In genomic region chr16:27154573-27155521, GRCh38 we compare ENCODE assay signal across 8 cellular contexts. TPM values are rescaled to one million over a fixed set of nuclear protein-coding genes. Genes with fewer than 3 reads are reported as not detected.
DNase-seq lines count a peak whose midpoint lies in the region; ATAC-seq and TF ChIP-seq lines count a peak whose summit lies in the region.

No MANE protein-coding gene starts in this region.

- DNase-seq in DMS114 treated with DMSO at 0.1 percent for 48 hours (lab: John Stamatoyannopoulos, UW; ENCODE audit: unreplicated experiment) (peak; percentile 8), HT-29 (ENCODE audit: low spot score) (peak; percentile 48), T-helper 9 cell (peak; percentile 68), astrocyte of the spinal cord (ENCODE audit: low read depth, low spot score) (peak; percentile 26), foreskin melanocyte (no peak)
- DNase-seq in stimulated activated CD4-positive, alpha-beta T cell treated with anti-CD3 and anti-CD28 coated beads, Interleukin-12 subunit alpha, Interleukin-12 subunit beta, amount 100 ng/mL, for 48 hours (ENCODE audit: low read depth in 2 of 3, low spot score in 1 of 3) = peak; percentile 49 to 74 (median 60)

- peaks cover 3% of the 10 kb centered on the region for H3K4me1 ChIP-seq in iPS-15b (ENCODE audit: control insufficient read depth, insufficient read depth, low read length)

- in situ Hi-C loops in astrocyte of the spinal cord (cut with HindIII; ENCODE audit: low sequenced_read_pairs) = no loop called here

- TF ChIP-seq CTCF in astrocyte of the spinal cord (IDR thresholded peaks at IDR 0.05; ENCODE audit: low read depth, low read length) = peak; percentile 99

- H3K9me3 ChIP-seq in iPS-15b (ENCODE audit: control insufficient read depth, insufficient read depth, low read length) = no peaks in the 10 kb centered on the region

- H3K36me3 ChIP-seq in iPS-15b (ENCODE audit: control insufficient read depth, insufficient read depth, low read length) = no peaks in the 10 kb centered on the region

- no peaks in the 10 kb centered on the region for H3K27me3 ChIP-seq in iPS-15b (ENCODE audit: control insufficient read depth, insufficient read depth, low read length)

- ATAC-seq in GM19467 (IDR thresholded peaks at IDR 0.05; ENCODE audit: unreplicated experiment) = no peak

- H3K9ac ChIP-seq in iPS-15b (ENCODE audit: low read depth, low read length) = no peak overlapping the region

- H3K4me3 ChIP-seq in astrocyte of the spinal cord (ENCODE audit: low read depth, low read length) (no peak overlapping the region), iPS-15b (ENCODE audit: low read depth, low read length) (peak overlapping the region; percentile 45)

RNA-seq across cellular contexts. Expression of gene KDM8, which starts 48.5 kb away (rescaled TPM):
- 3.9 and 6.0 TPM in 2 replicates for total RNA-seq in HT-29 (2014; rRNA removed; shearing (Covaris generic))
